17 cellular contexts compared by ENCODE assay signal in the genomic region with DNA sequence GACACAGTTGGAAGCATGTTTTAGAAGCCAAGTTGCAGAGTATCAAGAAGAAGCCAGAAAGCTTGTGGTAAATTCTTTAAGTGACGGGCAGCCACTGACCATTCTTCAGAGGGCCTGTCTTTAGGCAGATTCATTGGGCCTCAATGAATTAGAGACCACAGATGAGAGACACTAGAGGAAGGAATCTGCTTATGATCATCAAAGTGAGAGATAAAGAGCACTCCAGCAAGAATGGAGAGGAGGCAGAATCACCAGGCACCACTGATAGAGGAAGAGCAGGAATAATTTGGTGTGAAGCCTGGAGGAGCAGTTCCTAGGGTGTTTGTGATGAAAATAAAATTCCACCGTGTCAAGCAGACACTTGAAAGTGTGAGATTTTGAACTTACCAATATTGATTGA.
A peak's percentile ranks its signal among the peaks of the same experiment; 100 is the strongest.
DNase-seq lines count a peak whose midpoint lies in the region; ATAC-seq and TF ChIP-seq lines count a peak whose summit lies in the region.
"Had no signal": no experiment of that assay in that cellular context is flagged by ENCODE, and none has a peak within 500 bp of the region (broad histone marks: within the 10 kb centered on the region; RNA-seq: fewer than 3 reads in every experiment).

No MANE protein-coding gene starts in this region.

- H3K27ac ChIP-seq in angular gyrus (ENCODE audit: low read depth, low read length) = peak overlapping the region; percentile 35
- H3K27ac ChIP-seq in dorsolateral prefrontal cortex = peak overlapping the region in 55 of 59 donors; percentile 34 to 98 (median 89)
- no peak overlapping the region for H3K27ac ChIP-seq in parathyroid adenoma
- H3K27ac ChIP-seq in temporal lobe (ENCODE audit: low read depth, low read length) = peak overlapping the region; percentile 67
- H3K27ac ChIP-seq: BLaER1 treated with 17β-estradiol and CSF1 and Interleukin-3, amounts not matched to agents 10 nM and 100 nM had no signal

- H3K36me3 ChIP-seq in parathyroid adenoma (ENCODE audit: control insufficient read depth, insufficient read depth, low read length) = no peaks in the 10 kb centered on the region
- H3K36me3 ChIP-seq: BLaER1 treated with 17β-estradiol and CSF1 and Interleukin-3, amounts not matched to agents 10 nM and 100 nM had no signal

- no peak for DNase-seq in dorsolateral prefrontal cortex
- DNase-seq in activated naive CD4-positive, alpha-beta T cell (lab: John Stamatoyannopoulos, UW) = no peak
- DNase-seq: 8988T; Calu3; CD8-positive, alpha-beta T cell; DMS79 treated with DMSO at 0.1 percent for 48 hours; GF-D8; GOT3; H7; HFFc6 had no signal

- no peak overlapping the region for H3K4me2 ChIP-seq in parathyroid adenoma (ENCODE audit: low read length)
- H3K4me2 ChIP-seq: BLaER1 treated with 17β-estradiol and CSF1 and Interleukin-3, amounts not matched to agents 10 nM and 100 nM had no signal

- no peaks in the 10 kb centered on the region for H3K9me3 ChIP-seq in parathyroid adenoma (ENCODE audit: control insufficient read depth, low read length)

- H3K79me2 ChIP-seq in parathyroid adenoma = no peaks in the 10 kb centered on the region

- H3K27me3 ChIP-seq in dorsolateral prefrontal cortex (no peaks in the 10 kb centered on the region), parathyroid adenoma (ENCODE audit: control insufficient read depth, insufficient read depth, low read length) (no peaks in the 10 kb centered on the region)
- H3K27me3 ChIP-seq: BLaER1 treated with 17β-estradiol and CSF1 and Interleukin-3, amounts not matched to agents 10 nM and 100 nM had no signal

- H3K4me1 ChIP-seq in parathyroid adenoma = peaks cover 21% of the 10 kb centered on the region

- no peak overlapping the region for H3K4me3 ChIP-seq in dorsolateral prefrontal cortex
- H3K4me3 ChIP-seq in parathyroid adenoma (ENCODE audit: low read depth, low read length) = no peak overlapping the region
- H3K4me3 ChIP-seq: BLaER1 treated with 17β-estradiol and CSF1 and Interleukin-3, amounts not matched to agents 10 nM and 100 nM had no signal

- no peak overlapping the region for H3K9ac ChIP-seq in parathyroid adenoma
- H3K9ac ChIP-seq: BLaER1 treated with 17β-estradiol and CSF1 and Interleukin-3, amounts not matched to agents 10 nM and 100 nM had no signal

- ATAC-seq in GM18873 (IDR thresholded peaks at IDR 0.05; ENCODE audit: low FRiP score, unreplicated experiment) (no peak), SK-N-SH treated with all-trans-retinoic acid at 6 μM for 48 hours (no peak)
- ATAC-seq: CD8-positive, alpha-beta T cell; HCT116 had no signal

- peak overlapping the region; percentile 24 for H2AFZ ChIP-seq in parathyroid adenoma

- TF ChIP-seq CTCF in dorsolateral prefrontal cortex (IDR thresholded peaks at IDR 0.05 in 54 of 56, conservative IDR thresholded peaks at IDR 0.05 in 2 of 56; ENCODE audit: low read depth in 1 of 56, partially characterized antibody in 56 of 56) = no peak
- no peak for TF ChIP-seq CTCF in parathyroid adenoma (IDR thresholded peaks at IDR 0.05)

- intact Hi-C loops in dorsolateral prefrontal cortex (cut with DNase I) = no loop called here

TF ChIP-seq in SK-N-SH treated with all-trans-retinoic acid at 6 μM for 48 hours, 23 proteins besides CTCF, POLR2A, EP300 and RAD21 (continues in another document):
- TF ChIP-seq CSDC2 (CRISPR knock-in tag; IDR thresholded peaks at IDR 0.05) = no peak
- no peak for TF ChIP-seq ESRRG (CRISPR knock-in tag; IDR thresholded peaks at IDR 0.05)
- no peak for TF ChIP-seq ZC3H10 (CRISPR knock-in tag; IDR thresholded peaks at IDR 0.05)
- TF ChIP-seq PPARA (CRISPR knock-in tag; IDR thresholded peaks at IDR 0.05; ENCODE audit: borderline replicate concordance) = no peak
- no peak for TF ChIP-seq OSR1 (CRISPR knock-in tag; IDR thresholded peaks at IDR 0.05)
- TF ChIP-seq ZNF8 (CRISPR knock-in tag; IDR thresholded peaks at IDR 0.05) = no peak
- TF ChIP-seq, protein P1, sequence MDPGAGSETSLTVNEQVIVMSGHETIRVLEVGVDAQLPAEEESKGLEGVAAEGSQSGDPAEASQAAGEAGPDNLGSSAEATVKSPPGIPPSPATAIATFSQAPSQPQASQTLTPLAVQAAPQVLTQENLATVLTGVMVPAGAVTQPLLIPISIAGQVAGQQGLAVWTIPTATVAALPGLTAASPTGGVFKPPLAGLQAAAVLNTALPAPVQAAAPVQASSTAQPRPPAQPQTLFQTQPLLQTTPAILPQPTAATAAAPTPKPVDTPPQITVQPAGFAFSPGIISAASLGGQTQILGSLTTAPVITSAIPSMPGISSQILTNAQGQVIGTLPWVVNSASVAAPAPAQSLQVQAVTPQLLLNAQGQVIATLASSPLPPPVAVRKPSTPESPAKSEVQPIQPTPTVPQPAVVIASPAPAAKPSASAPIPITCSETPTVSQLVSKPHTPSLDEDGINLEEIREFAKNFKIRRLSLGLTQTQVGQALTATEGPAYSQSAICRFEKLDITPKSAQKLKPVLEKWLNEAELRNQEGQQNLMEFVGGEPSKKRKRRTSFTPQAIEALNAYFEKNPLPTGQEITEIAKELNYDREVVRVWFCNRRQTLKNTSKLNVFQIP (CRISPR knock-in tag; IDR thresholded peaks at IDR 0.05; ENCODE audit: borderline replicate concordance, low read depth) = no peak
- no peak for TF ChIP-seq TCF4 (CRISPR knock-in tag; IDR thresholded peaks at IDR 0.05; ENCODE audit: borderline replicate concordance)
- no peak for TF ChIP-seq ARNTL (CRISPR knock-in tag; IDR thresholded peaks at IDR 0.05; ENCODE audit: borderline replicate concordance, low read depth)
- TF ChIP-seq ZFP3 (CRISPR knock-in tag; IDR thresholded peaks at IDR 0.05) = no peak
- TF ChIP-seq, protein P2, sequence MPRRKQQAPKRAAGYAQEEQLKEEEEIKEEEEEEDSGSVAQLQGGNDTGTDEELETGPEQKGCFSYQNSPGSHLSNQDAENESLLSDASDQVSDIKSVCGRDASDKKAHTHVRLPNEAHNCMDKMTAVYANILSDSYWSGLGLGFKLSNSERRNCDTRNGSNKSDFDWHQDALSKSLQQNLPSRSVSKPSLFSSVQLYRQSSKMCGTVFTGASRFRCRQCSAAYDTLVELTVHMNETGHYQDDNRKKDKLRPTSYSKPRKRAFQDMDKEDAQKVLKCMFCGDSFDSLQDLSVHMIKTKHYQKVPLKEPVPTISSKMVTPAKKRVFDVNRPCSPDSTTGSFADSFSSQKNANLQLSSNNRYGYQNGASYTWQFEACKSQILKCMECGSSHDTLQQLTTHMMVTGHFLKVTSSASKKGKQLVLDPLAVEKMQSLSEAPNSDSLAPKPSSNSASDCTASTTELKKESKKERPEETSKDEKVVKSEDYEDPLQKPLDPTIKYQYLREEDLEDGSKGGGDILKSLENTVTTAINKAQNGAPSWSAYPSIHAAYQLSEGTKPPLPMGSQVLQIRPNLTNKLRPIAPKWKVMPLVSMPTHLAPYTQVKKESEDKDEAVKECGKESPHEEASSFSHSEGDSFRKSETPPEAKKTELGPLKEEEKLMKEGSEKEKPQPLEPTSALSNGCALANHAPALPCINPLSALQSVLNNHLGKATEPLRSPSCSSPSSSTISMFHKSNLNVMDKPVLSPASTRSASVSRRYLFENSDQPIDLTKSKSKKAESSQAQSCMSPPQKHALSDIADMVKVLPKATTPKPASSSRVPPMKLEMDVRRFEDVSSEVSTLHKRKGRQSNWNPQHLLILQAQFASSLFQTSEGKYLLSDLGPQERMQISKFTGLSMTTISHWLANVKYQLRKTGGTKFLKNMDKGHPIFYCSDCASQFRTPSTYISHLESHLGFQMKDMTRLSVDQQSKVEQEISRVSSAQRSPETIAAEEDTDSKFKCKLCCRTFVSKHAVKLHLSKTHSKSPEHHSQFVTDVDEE (CRISPR knock-in tag; IDR thresholded peaks at IDR 0.05) = no peak
- no peak for TF ChIP-seq ISL1 (CRISPR knock-in tag; IDR thresholded peaks at IDR 0.05)
- no peak for TF ChIP-seq GLIS3 (CRISPR knock-in tag; IDR thresholded peaks at IDR 0.05)
- TF ChIP-seq BACH2 (CRISPR knock-in tag; IDR thresholded peaks at IDR 0.05; ENCODE audit: borderline replicate concordance) = no peak
- no peak for TF ChIP-seq ZFP30 (CRISPR knock-in tag; IDR thresholded peaks at IDR 0.05)
- TF ChIP-seq, protein P3, sequence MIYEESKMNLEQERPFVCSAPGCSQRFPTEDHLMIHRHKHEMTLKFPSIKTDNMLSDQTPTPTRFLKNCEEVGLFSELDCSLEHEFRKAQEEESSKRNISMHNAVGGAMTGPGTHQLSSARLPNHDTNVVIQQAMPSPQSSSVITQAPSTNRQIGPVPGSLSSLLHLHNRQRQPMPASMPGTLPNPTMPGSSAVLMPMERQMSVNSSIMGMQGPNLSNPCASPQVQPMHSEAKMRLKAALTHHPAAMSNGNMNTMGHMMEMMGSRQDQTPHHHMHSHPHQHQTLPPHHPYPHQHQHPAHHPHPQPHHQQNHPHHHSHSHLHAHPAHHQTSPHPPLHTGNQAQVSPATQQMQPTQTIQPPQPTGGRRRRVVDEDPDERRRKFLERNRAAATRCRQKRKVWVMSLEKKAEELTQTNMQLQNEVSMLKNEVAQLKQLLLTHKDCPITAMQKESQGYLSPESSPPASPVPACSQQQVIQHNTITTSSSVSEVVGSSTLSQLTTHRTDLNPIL (CRISPR knock-in tag; IDR thresholded peaks at IDR 0.05; ENCODE audit: low read depth) = no peak
- TF ChIP-seq, protein P4, sequence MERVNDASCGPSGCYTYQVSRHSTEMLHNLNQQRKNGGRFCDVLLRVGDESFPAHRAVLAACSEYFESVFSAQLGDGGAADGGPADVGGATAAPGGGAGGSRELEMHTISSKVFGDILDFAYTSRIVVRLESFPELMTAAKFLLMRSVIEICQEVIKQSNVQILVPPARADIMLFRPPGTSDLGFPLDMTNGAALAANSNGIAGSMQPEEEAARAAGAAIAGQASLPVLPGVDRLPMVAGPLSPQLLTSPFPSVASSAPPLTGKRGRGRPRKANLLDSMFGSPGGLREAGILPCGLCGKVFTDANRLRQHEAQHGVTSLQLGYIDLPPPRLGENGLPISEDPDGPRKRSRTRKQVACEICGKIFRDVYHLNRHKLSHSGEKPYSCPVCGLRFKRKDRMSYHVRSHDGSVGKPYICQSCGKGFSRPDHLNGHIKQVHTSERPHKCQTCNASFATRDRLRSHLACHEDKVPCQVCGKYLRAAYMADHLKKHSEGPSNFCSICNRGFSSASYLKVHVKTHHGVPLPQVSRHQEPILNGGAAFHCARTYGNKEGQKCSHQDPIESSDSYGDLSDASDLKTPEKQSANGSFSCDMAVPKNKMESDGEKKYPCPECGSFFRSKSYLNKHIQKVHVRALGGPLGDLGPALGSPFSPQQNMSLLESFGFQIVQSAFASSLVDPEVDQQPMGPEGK (CRISPR knock-in tag; IDR thresholded peaks at IDR 0.05; ENCODE audit: borderline replicate concordance) = no peak
